ENCODE assay signal across 8 cellular contexts in the genomic region with DNA sequence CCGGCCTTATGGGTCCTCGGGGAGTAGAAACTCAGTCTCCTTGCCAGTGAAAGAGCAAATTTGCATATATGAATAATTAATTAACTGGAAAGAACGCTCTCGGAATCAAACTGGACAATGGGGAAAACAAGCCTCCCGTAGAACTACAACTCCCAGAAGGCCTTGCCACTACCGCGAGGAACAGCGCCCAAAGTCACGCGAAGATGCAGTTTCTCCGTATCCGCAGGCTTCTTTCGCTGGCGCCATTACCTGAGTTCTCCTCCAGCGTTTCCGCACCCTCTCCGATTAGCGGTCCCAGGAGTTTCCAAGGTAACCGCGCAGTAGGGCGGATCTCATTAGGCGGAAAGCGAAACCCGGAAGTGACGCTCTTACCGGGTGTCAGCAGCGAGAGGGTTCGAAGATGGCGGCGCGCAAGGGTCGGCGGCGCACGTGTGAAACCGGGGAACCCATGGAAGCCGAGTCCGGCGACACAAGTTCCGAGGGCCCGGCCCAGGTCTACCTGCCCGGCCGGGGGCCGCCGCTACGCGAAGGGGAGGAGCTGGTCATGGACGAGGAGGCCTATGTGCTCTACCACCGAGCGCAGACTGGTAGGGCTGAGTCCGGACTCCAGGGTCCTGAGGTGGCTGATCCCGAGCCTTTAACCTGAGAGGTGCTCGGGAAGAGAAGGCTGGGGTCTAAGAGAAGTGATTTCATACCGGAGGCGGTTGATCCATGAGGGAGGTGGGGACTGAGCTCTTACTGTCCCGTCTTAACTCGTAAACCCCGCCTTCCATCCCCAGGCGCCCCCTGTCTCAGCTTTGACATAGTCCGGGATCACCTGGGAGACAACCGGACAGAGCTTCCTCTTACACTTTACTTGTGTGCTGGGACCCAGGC. TPM values are rescaled to one million over a fixed set of nuclear protein-coding genes. Genes with fewer than 3 reads are reported as not detected.
DNase-seq lines count a peak whose midpoint lies in the region; ATAC-seq and TF ChIP-seq lines count a peak whose summit lies in the region.

A gene (plus strand): TSS at position 378 of the 876 bp plus-strand sequence. CDS start 23 bp downstream, at position 401.

- H3K9me2 ChIP-seq in OCI-LY1 (ENCODE audit: low read depth, low read length) = no peaks in the 10 kb centered on the region

- H3K27ac ChIP-seq in HUES64 (ENCODE audit: low read depth, low read length) = peak within 1 kb of the TSS; percentile 71
- H3K27ac ChIP-seq in OCI-LY1 (ENCODE audit: low read depth, low read length, poor library complexity, severe bottlenecking) = peak within 1 kb of the TSS; percentile 73

- H4K20me1 ChIP-seq in OCI-LY1 (ENCODE audit: insufficient read depth, low read length) = no peaks in the 10 kb centered on the region

- H3F3A ChIP-seq in OCI-LY1 (ENCODE audit: insufficient read depth, low read length) = no peaks in the 10 kb centered on the region

- peak within 1 kb of the TSS; percentile 99 for H3K27ac Mint-ChIP-seq in Caco-2 (ENCODE audit: unreplicated experiment)
- H3K27ac Mint-ChIP-seq in endothelial cell (ENCODE audit: unreplicated experiment) = peak within 1 kb of the TSS; percentile 98
- peak within 1 kb of the TSS; percentile 85 for H3K27ac Mint-ChIP-seq in mesothelial cell of epicardium

- peak; percentile 81 for ATAC-seq in GM21423 (IDR thresholded peaks at IDR 0.05; ENCODE audit: unreplicated experiment)

- H3K4me2 ChIP-seq in OCI-LY1 (ENCODE audit: low read length) = peak within 1 kb of the TSS; percentile 78

- intact Hi-C loops in Caco-2 (cut with micrococcal nuclease; ENCODE audit: unreplicated experiment) = loop anchor here (1.0 to 2.0 kb wide), 7 partner anchors 22 to 138 kb away; a partner anchor contains a TSS

- CTCF ChIA-PET in Caco-2 (lab: Charles Lee) = interaction anchor here (0.5 to 2.6 kb wide), 12 partner anchors 44 to 143 kb away, joined by 3 to 22 read pairs (median 4); a partner anchor contains a TSS

- H3K36me3 ChIP-seq in Caco-2 (ENCODE audit: control insufficient read depth, insufficient read depth, low read length) (peaks cover 1% of the 10 kb centered on the region), HUES64 (ENCODE audit: insufficient read depth, low read length) (peaks cover 40% of the 10 kb centered on the region), OCI-LY1 (ENCODE audit: insufficient read depth, low read length) (peaks cover 39% of the 10 kb centered on the region)

- under 1% methylated on average over 61 of the region's 61 CpGs for WGBS in HUES64

- H3K4me3 Mint-ChIP-seq in Caco-2 (ENCODE audit: unreplicated experiment) (peak within 1 kb of the TSS; percentile 97), endothelial cell (ENCODE audit: unreplicated experiment) (peak within 1 kb of the TSS; percentile 95), mesothelial cell of epicardium (peak within 1 kb of the TSS; percentile 92)

- H3K27me3 ChIP-seq in Caco-2 (replicated peaks; ENCODE audit: control insufficient read depth, insufficient read depth, low read length) (no peaks in the 10 kb centered on the region), HUES64 (ENCODE audit: insufficient read depth, low read length) (peaks cover 33% of the 10 kb centered on the region), OCI-LY1 (ENCODE audit: insufficient read depth, low read length) (no peaks in the 10 kb centered on the region)

- H3K9me3 Mint-ChIP-seq in Caco-2 (ENCODE audit: unreplicated experiment) (no peaks in the 10 kb centered on the region), endothelial cell (ENCODE audit: unreplicated experiment) (no peaks in the 10 kb centered on the region), mesothelial cell of epicardium (no peaks in the 10 kb centered on the region)

- H3K27me3 Mint-ChIP-seq in Caco-2 (ENCODE audit: insufficient read depth, unreplicated experiment) (no peaks in the 10 kb centered on the region), endothelial cell (ENCODE audit: unreplicated experiment) (peaks cover 24% of the 10 kb centered on the region), mesothelial cell of epicardium (ENCODE audit: low read depth) (no peaks in the 10 kb centered on the region)

- H3K9me3 ChIP-seq in Caco-2 = no peaks in the 10 kb centered on the region
- H3K9me3 ChIP-seq in HUES64 (ENCODE audit: insufficient read depth, low read depth, low read length) = no peaks in the 10 kb centered on the region
- no peaks in the 10 kb centered on the region for H3K9me3 ChIP-seq in OCI-LY1 (ENCODE audit: low read length)

- peak within 1 kb of the TSS; percentile 3; the same call in 1 of the 2 replicates for H2AFZ ChIP-seq in OCI-LY1 (ENCODE audit: low read length)

- peak within 1 kb of the TSS; percentile 91 for H3K9ac ChIP-seq in HUES64 (ENCODE audit: low read depth, low read length)
- peak within 1 kb of the TSS; percentile 73 for H3K9ac ChIP-seq in OCI-LY1 (ENCODE audit: low read length)

- BruUV-seq in Caco-2 (replicated peaks; lab: Mats Ljungman, UMichigan) = TSS peak; percentile 85

- DNase-seq in Caco-2 = peak; percentile 94 to 97
- DNase-seq in activated CD8-positive, alpha-beta memory T cell treated with anti-CD3 and anti-CD28 coated beads, Interleukin-2, amount 50 U/mL, for 4 hours = peak; percentile 91
- DNase-seq in endothelial cell (ENCODE audit: low spot score) = peak; percentile 83
- DNase-seq in mesothelial cell of epicardium (ENCODE audit: low spot score in 2 of 2, unreplicated experiment in 2 of 2) = peak; percentile 82 to 85
- DNase-seq in stimulated activated CD8-positive, alpha-beta memory T cell treated with anti-CD3 and anti-CD28 coated beads, Interleukin-15, amount 100 ng/mL, for 48 hours (ENCODE audit: low read depth in 2 of 2) = peak; percentile 88

- H3K4me1 ChIP-seq in Caco-2 (peaks cover 10% of the 10 kb centered on the region), HUES64 (ENCODE audit: insufficient read depth, low read length) (peaks cover 8% of the 10 kb centered on the region), OCI-LY1 (ENCODE audit: insufficient read depth, low read length, severe bottlenecking) (peaks cover 26% of the 10 kb centered on the region)

- H3K4me3 ChIP-seq in Caco-2 (ENCODE audit: low read depth, low read length) (peak within 1 kb of the TSS; percentile 68), HUES64 (ENCODE audit: low read length) (peak within 1 kb of the TSS; percentile 88), OCI-LY1 (ENCODE audit: low read depth, low read length, poor library complexity, severe bottlenecking) (peak within 1 kb of the TSS; percentile 71)

- H3K4me1 Mint-ChIP-seq in Caco-2 (ENCODE audit: low read depth, unreplicated experiment) = peaks cover 21% of the 10 kb centered on the region
- H3K4me1 Mint-ChIP-seq in endothelial cell (ENCODE audit: unreplicated experiment) = peaks cover 16% of the 10 kb centered on the region
- H3K4me1 Mint-ChIP-seq in mesothelial cell of epicardium = peaks cover 16% of the 10 kb centered on the region

- H3K36me3 Mint-ChIP-seq in Caco-2 (ENCODE audit: insufficient read depth, unreplicated experiment) = peaks cover 49% of the 10 kb centered on the region
- peaks cover 19% of the 10 kb centered on the region for H3K36me3 Mint-ChIP-seq in endothelial cell (ENCODE audit: low read depth, unreplicated experiment)
- peaks cover 17% of the 10 kb centered on the region for H3K36me3 Mint-ChIP-seq in mesothelial cell of epicardium

- TF ChIP-seq CTCF in Caco-2 (IDR thresholded peaks at IDR 0.05; ENCODE audit: insufficient read depth in 1 of 2, low read depth in 1 of 2, low read length in 1 of 2, severe bottlenecking in 1 of 2, unreplicated experiment in 1 of 2) (no peak), OCI-LY1 (IDR thresholded peaks at IDR 0.05; ENCODE audit: low read length) (peak; percentile 20; the same call in 1 of the 2 replicates), endothelial cell (IDR thresholded peaks at IDR 0.05; ENCODE audit: unreplicated experiment) (no peak), mesothelial cell of epicardium (IDR thresholded peaks at IDR 0.05; ENCODE audit: unreplicated experiment) (no peak)

- H3K79me2 ChIP-seq in OCI-LY1 (ENCODE audit: insufficient read depth, low read length) = no peaks in the 10 kb centered on the region

- POLR2A ChIA-PET in Caco-2 (lab: Charles Lee) = interaction anchor here (0.6 to 2.0 kb wide), 6 partner anchors 13 to 335 kb away, joined by 3 to 6 read pairs (median 6); a partner anchor contains a TSS

RNA-seq across cellular contexts. Expression of the gene that starts here (rescaled TPM):
- total RNA-seq in Caco-2 (2022) (77.3 and 77.4 TPM in 2 replicates), endothelial cell (ENCODE audit: unreplicated experiment) (38.4 TPM), mesothelial cell of epicardium (34.0 to 36.5 TPM (median 36.2 TPM) in 3 replicates)
- polyA plus RNA-seq in HUES64 (2013, experiment 1 of 2) = 31.0 TPM
- 25.9 TPM for polyA plus RNA-seq in HUES64 (2013, experiment 2 of 2)

Comparison
In these comparisons a context has a peak if more than half of its experiments do, and no peak if none do; other contexts are left out.
1. Peak in every context shown above with its lines: DNase-seq, ATAC-seq, H3K4me3 ChIP-seq and H3K27ac ChIP-seq.